Comparison of ENCODE assay signal across 1 cellular context in the genomic region with DNA sequence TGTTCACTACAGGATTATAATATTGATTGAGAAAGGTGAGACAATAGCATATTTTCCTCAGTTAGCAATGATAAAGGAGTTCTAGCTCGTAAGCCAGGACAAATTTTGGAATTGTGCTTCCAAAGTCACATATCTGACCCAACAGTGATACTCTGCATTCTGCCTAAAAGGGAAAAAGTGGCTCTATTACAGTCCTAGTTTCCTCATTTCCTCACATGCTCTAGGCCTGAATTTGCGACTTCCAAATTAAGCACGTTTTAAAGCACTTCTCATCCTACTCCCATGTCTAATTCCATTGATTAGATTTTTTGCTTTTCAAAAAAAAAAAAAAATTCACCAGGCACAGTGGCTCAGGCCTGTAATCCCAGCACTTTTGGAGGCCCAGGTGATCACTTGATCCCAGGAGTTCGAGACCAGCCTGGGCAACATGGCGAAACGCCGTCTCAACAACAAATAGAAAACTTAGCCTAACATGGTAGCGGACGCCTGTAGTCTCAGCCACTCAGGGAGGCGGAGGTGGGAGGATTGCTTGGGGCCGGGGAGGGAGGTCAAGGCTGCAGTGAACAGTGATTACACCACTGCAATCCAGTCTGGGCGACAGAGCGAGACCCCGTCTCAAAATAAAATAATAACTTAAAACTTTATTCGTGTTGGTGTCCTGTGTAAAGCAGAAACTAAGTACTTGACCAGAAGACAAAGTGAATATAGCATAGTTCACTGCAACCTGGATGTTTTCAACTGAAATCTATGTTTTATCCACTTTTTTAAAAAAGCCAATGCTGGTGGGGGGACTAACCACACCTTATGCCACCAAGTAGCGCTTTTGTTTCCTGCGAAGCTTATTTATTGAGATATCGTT.
TF ChIP-seq lines count a peak whose summit lies in the region.

No MANE protein-coding gene starts in this region.

TF ChIP-seq in HepG2, 621 proteins besides CTCF, POLR2A, EP300 and RAD21 (continued from another document and continues in another):
- TF ChIP-seq, protein P1, sequence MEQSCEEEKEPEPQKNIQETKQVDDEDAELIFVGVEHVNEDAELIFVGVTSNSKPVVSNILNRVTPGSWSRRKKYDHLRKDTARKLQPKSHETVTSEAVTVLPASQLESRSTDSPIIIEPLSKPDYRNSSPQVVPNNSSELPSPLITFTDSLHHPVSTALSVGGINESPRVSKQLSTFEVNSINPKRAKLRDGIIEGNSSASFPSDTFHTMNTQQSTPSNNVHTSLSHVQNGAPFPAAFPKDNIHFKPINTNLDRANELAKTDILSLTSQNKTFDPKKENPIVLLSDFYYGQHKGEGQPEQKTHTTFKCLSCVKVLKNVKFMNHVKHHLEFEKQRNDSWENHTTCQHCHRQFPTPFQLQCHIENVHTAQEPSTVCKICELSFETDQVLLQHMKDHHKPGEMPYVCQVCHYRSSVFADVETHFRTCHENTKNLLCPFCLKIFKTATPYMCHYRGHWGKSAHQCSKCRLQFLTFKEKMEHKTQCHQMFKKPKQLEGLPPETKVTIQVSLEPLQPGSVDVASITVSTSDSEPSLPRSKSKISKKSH (CRISPR knock-in tag; IDR thresholded peaks at IDR 0.05; ENCODE audit: borderline replicate concordance) = no peak
- TF ChIP-seq, protein P2, sequence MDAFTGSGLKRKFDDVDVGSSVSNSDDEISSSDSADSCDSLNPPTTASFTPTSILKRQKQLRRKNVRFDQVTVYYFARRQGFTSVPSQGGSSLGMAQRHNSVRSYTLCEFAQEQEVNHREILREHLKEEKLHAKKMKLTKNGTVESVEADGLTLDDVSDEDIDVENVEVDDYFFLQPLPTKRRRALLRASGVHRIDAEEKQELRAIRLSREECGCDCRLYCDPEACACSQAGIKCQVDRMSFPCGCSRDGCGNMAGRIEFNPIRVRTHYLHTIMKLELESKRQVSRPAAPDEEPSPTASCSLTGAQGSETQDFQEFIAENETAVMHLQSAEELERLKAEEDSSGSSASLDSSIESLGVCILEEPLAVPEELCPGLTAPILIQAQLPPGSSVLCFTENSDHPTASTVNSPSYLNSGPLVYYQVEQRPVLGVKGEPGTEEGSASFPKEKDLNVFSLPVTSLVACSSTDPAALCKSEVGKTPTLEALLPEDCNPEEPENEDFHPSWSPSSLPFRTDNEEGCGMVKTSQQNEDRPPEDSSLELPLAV (CRISPR knock-in tag; conservative IDR thresholded peaks at IDR 0.05; ENCODE audit: low read depth) = no peak
- no peak for TF ChIP-seq AGO2 (optimal IDR thresholded peaks at IDR 0.05; ENCODE audit: low read depth, low read length)
- TF ChIP-seq ZNF441 (CRISPR knock-in tag; IDR thresholded peaks at IDR 0.05; ENCODE audit: borderline replicate concordance) = no peak
- no peak for TF ChIP-seq ZNF138 (CRISPR knock-in tag; IDR thresholded peaks at IDR 0.05; ENCODE audit: low read depth)
- no peak for TF ChIP-seq HOXA9 (CRISPR knock-in tag; IDR thresholded peaks at IDR 0.05; ENCODE audit: borderline replicate concordance)
- TF ChIP-seq SP140L (CRISPR knock-in tag; IDR thresholded peaks at IDR 0.05; ENCODE audit: borderline replicate concordance) = no peak
- no peak for TF ChIP-seq ZNF343 (CRISPR knock-in tag; IDR thresholded peaks at IDR 0.05)
- TF ChIP-seq CBX1 (IDR thresholded peaks at IDR 0.05; ENCODE audit: low read depth) = no peak
- TF ChIP-seq ZNF292 (CRISPR knock-in tag; IDR thresholded peaks at IDR 0.05; ENCODE audit: borderline replicate concordance, low read depth) = 0 out of 2 replicates have a peak, but pooled peaks have one; percentile 13
- no peak for TF ChIP-seq ZNF629 (CRISPR knock-in tag; conservative IDR thresholded peaks at IDR 0.05)
- TF ChIP-seq, protein P3, sequence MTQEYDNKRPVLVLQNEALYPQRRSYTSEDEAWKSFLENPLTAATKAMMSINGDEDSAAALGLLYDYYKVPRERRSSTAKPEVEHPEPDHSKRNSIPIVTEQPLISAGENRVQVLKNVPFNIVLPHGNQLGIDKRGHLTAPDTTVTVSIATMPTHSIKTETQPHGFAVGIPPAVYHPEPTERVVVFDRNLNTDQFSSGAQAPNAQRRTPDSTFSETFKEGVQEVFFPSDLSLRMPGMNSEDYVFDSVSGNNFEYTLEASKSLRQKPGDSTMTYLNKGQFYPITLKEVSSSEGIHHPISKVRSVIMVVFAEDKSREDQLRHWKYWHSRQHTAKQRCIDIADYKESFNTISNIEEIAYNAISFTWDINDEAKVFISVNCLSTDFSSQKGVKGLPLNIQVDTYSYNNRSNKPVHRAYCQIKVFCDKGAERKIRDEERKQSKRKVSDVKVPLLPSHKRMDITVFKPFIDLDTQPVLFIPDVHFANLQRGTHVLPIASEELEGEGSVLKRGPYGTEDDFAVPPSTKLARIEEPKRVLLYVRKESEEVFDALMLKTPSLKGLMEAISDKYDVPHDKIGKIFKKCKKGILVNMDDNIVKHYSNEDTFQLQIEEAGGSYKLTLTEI (CRISPR knock-in tag; conservative IDR thresholded peaks at IDR 0.05) = no peak
- peak; percentile 15; the same call in 1 of the 2 replicates for TF ChIP-seq HDAC2 (CRISPR knock-in tag; IDR thresholded peaks at IDR 0.05)
- TF ChIP-seq, protein P4, sequence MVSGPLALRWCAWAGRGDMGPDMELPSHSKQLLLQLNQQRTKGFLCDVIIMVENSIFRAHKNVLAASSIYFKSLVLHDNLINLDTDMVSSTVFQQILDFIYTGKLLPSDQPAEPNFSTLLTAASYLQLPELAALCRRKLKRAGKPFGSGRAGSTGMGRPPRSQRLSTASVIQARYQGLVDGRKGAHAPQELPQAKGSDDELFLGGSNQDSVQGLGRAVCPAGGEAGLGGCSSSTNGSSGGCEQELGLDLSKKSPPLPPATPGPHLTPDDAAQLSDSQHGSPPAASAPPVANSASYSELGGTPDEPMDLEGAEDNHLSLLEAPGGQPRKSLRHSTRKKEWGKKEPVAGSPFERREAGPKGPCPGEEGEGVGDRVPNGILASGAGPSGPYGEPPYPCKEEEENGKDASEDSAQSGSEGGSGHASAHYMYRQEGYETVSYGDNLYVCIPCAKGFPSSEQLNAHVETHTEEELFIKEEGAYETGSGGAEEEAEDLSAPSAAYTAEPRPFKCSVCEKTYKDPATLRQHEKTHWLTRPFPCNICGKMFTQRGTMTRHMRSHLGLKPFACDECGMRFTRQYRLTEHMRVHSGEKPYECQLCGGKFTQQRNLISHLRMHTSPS (CRISPR knock-in tag; IDR thresholded peaks at IDR 0.05; ENCODE audit: low read depth) = no peak
- TF ChIP-seq ZNF564 (CRISPR knock-in tag; IDR thresholded peaks at IDR 0.05) = no peak
- TF ChIP-seq, protein P5, sequence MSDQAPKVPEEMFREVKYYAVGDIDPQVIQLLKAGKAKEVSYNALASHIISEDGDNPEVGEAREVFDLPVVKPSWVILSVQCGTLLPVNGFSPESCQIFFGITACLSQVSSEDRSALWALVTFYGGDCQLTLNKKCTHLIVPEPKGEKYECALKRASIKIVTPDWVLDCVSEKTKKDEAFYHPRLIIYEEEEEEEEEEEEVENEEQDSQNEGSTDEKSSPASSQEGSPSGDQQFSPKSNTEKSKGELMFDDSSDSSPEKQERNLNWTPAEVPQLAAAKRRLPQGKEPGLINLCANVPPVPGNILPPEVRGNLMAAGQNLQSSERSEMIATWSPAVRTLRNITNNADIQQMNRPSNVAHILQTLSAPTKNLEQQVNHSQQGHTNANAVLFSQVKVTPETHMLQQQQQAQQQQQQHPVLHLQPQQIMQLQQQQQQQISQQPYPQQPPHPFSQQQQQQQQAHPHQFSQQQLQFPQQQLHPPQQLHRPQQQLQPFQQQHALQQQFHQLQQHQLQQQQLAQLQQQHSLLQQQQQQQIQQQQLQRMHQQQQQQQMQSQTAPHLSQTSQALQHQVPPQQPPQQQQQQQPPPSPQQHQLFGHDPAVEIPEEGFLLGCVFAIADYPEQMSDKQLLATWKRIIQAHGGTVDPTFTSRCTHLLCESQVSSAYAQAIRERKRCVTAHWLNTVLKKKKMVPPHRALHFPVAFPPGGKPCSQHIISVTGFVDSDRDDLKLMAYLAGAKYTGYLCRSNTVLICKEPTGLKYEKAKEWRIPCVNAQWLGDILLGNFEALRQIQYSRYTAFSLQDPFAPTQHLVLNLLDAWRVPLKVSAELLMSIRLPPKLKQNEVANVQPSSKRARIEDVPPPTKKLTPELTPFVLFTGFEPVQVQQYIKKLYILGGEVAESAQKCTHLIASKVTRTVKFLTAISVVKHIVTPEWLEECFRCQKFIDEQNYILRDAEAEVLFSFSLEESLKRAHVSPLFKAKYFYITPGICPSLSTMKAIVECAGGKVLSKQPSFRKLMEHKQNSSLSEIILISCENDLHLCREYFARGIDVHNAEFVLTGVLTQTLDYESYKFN (CRISPR knock-in tag; conservative IDR thresholded peaks at IDR 0.05) = no peak
- TF ChIP-seq MAZ (IDR thresholded peaks at IDR 0.05; ENCODE audit: borderline replicate concordance, low read depth, low read length) = no peak
- TF ChIP-seq MAZ (CRISPR knock-in tag; IDR thresholded peaks at IDR 0.05; ENCODE audit: low read depth) = no peak
- TF ChIP-seq HOXA3 (CRISPR knock-in tag; IDR thresholded peaks at IDR 0.05) = no peak
- no peak for TF ChIP-seq HNRNPK (IDR thresholded peaks at IDR 0.05; ENCODE audit: low read depth, low read length, poor library complexity, severe bottlenecking)
- TF ChIP-seq ZNF777 (CRISPR knock-in tag; IDR thresholded peaks at IDR 0.05) = peak; percentile 46; the same call in 1 of the 2 replicates
- TF ChIP-seq ZBTB8A (CRISPR knock-in tag; IDR thresholded peaks at IDR 0.05; ENCODE audit: borderline replicate concordance, low read depth) = no peak
- TF ChIP-seq SMYD3 (CRISPR knock-in tag; IDR thresholded peaks at IDR 0.05) = no peak
- TF ChIP-seq SRSF4 (IDR thresholded peaks at IDR 0.05; ENCODE audit: low read depth, low read length, poor library complexity, severe bottlenecking) = no peak
- peak; percentile 31; the same call in 1 of the 2 replicates for TF ChIP-seq SAP130 (CRISPR knock-in tag; IDR thresholded peaks at IDR 0.05; ENCODE audit: low read depth)
- TF ChIP-seq, protein P6, sequence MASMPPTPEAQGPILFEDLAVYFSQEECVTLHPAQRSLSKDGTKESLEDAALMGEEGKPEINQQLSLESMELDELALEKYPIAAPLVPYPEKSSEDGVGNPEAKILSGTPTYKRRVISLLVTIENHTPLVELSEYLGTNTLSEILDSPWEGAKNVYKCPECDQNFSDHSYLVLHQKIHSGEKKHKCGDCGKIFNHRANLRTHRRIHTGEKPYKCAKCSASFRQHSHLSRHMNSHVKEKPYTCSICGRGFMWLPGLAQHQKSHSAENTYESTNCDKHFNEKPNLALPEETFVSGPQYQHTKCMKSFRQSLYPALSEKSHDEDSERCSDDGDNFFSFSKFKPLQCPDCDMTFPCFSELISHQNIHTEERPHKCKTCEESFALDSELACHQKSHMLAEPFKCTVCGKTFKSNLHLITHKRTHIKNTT (CRISPR knock-in tag; IDR thresholded peaks at IDR 0.05) = no peak
- TF ChIP-seq, protein P7, sequence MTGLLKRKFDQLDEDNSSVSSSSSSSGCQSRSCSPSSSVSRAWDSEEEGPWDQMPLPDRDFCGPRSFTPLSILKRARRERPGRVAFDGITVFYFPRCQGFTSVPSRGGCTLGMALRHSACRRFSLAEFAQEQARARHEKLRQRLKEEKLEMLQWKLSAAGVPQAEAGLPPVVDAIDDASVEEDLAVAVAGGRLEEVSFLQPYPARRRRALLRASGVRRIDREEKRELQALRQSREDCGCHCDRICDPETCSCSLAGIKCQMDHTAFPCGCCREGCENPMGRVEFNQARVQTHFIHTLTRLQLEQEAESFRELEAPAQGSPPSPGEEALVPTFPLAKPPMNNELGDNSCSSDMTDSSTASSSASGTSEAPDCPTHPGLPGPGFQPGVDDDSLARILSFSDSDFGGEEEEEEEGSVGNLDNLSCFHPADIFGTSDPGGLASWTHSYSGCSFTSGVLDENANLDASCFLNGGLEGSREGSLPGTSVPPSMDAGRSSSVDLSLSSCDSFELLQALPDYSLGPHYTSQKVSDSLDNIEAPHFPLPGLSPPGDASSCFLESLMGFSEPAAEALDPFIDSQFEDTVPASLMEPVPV (CRISPR knock-in tag; IDR thresholded peaks at IDR 0.05) = 0 out of 2 replicates have a peak, but pooled peaks have one; percentile 62
- TF ChIP-seq, protein P8, sequence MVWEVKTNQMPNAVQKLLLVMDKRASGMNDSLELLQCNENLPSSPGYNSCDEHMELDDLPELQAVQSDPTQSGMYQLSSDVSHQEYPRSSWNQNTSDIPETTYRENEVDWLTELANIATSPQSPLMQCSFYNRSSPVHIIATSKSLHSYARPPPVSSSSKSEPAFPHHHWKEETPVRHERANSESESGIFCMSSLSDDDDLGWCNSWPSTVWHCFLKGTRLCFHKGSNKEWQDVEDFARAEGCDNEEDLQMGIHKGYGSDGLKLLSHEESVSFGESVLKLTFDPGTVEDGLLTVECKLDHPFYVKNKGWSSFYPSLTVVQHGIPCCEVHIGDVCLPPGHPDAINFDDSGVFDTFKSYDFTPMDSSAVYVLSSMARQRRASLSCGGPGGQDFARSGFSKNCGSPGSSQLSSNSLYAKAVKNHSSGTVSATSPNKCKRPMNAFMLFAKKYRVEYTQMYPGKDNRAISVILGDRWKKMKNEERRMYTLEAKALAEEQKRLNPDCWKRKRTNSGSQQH (CRISPR knock-in tag; IDR thresholded peaks at IDR 0.05; ENCODE audit: low read depth) = no peak
- TF ChIP-seq, protein P9, sequence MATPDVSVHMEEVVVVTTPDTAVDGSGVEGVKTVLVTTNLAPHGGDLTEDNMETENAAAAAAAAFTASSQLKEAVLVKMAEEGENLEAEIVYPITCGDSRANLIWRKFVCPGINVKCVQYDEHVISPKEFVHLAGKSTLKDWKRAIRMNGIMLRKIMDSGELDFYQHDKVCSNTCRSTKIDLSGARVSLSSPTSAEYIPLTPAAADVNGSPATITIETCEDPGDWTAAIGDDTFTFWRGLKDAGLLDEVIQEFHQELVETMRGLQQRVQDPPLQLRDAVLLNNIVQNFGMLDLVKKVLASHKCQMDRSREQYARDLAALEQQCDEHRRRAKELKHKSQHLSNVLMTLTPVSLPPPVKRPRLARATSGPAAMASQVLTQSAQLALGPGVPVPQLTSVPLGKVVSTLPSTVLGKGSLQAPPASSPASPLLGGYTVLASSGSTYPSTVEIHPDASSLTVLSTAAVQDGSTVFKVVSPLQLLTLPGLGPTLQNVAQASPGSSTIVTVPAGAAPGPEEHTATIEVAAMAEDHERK (CRISPR knock-in tag; IDR thresholded peaks at IDR 0.05; ENCODE audit: low read depth) = no peak
- TF ChIP-seq ZNF605 (CRISPR knock-in tag; IDR thresholded peaks at IDR 0.05) = 0 out of 2 replicates have a peak, but pooled peaks have one; percentile 47
- no peak for TF ChIP-seq ZNF674 (CRISPR knock-in tag; IDR thresholded peaks at IDR 0.05; ENCODE audit: low read depth)
- no peak for TF ChIP-seq YEATS2 (CRISPR knock-in tag; IDR thresholded peaks at IDR 0.05; ENCODE audit: borderline replicate concordance)
- TF ChIP-seq ELF4 (CRISPR knock-in tag; IDR thresholded peaks at IDR 0.05; ENCODE audit: borderline replicate concordance) = no peak
- TF ChIP-seq KDM5A (IDR thresholded peaks at IDR 0.05; ENCODE audit: borderline replicate concordance, low read length) = peak; percentile 20; the same call in 1 of the 2 replicates
- TF ChIP-seq KLF15 (CRISPR knock-in tag; IDR thresholded peaks at IDR 0.05; ENCODE audit: borderline replicate concordance) = no peak
- TF ChIP-seq TGIF2 (CRISPR knock-in tag; IDR thresholded peaks at IDR 0.05) = no peak
- TF ChIP-seq ZFX (CRISPR knock-in tag; IDR thresholded peaks at IDR 0.05; ENCODE audit: low read depth) = peak; percentile 54
- TF ChIP-seq GABPB1 (CRISPR knock-in tag; IDR thresholded peaks at IDR 0.05) = 0 out of 2 replicates have a peak, but pooled peaks have one; percentile 19
- TF ChIP-seq KLF16 (CRISPR knock-in tag; IDR thresholded peaks at IDR 0.05) = no peak
